In genomic region chr17:27469256-27469655, GRCh38 we compare ENCODE assay signal across 19 cellular contexts. TPM values are rescaled to one million over a fixed set of nuclear protein-coding genes. Genes with fewer than 3 reads are reported as not detected.
DNase-seq lines count a peak whose midpoint lies in the region; ATAC-seq and TF ChIP-seq lines count a peak whose summit lies in the region.
"Had no signal": no experiment of that assay in that cellular context is flagged by ENCODE, and none has a peak within 500 bp of the region (broad histone marks: within the 10 kb centered on the region; RNA-seq: fewer than 3 reads in every experiment).

No MANE protein-coding gene starts in this region.

- no peak overlapping the region for H3K4ac ChIP-seq in H9 (ENCODE audit: low read depth, low read length)

- no peak overlapping the region for H2AK5ac ChIP-seq in H9 (ENCODE audit: insufficient read length, low read length)

- H3K4me2 ChIP-seq in H9 (ENCODE audit: insufficient read depth, insufficient read length, low read length): no peak overlapping the region
- H3K4me2 ChIP-seq: PC-9 had no signal

- H3K4me3 Mint-ChIP-seq in activated T-cell treated with anti-CD3 and anti-CD28 coated beads, Interleukin-2, amount 50 U/mL, for 4 hours: no peak overlapping the region
- no peak overlapping the region for H3K4me3 Mint-ChIP-seq in H9
- H3K4me3 Mint-ChIP-seq in activated naive CD8-positive, alpha-beta T cell: peak overlapping the region; percentile 41
- H3K4me3 Mint-ChIP-seq: HFFc6, nephron had no signal

- no peak for TF ChIP-seq CTCF in H9 (conservative IDR thresholded peaks at IDR 0.05)

- H4K8ac ChIP-seq in H9 (replicated peaks; ENCODE audit: insufficient read length, low read depth, low read length): no peak overlapping the region

- no peaks in the 10 kb centered on the region for H3K9me3 ChIP-seq in H9 (ENCODE audit: control insufficient read depth, low read depth, low read length)

- H3K27me3 Mint-ChIP-seq in activated T-cell treated with anti-CD3 and anti-CD28 coated beads, Interleukin-2, amount 50 U/mL, for 4 hours (ENCODE audit: low read depth): no peaks in the 10 kb centered on the region
- H3K27me3 Mint-ChIP-seq in H9 (ENCODE audit: low read depth): no peaks in the 10 kb centered on the region
- H3K27me3 Mint-ChIP-seq in activated naive CD8-positive, alpha-beta T cell: no peaks in the 10 kb centered on the region
- H3K27me3 Mint-ChIP-seq: IgD-negative memory B cell had no signal

- H2BK120ac ChIP-seq in H9 (ENCODE audit: low read depth, low read length, poor library complexity, severe bottlenecking): no peak overlapping the region

- no peak overlapping the region for H3K23ac ChIP-seq in H9 (ENCODE audit: insufficient read length, low read depth, low read length)

- H3K27me3 ChIP-seq in H9 (ENCODE audit: insufficient read depth, low read length): no peaks in the 10 kb centered on the region

- H3K14ac ChIP-seq in H9 (ENCODE audit: insufficient read depth, low read length): no peak overlapping the region

- ATAC-seq in activated T-cell treated with anti-CD3 and anti-CD28 coated beads, Interleukin-2, amount 50 U/mL, for 4 hours: no peak
- ATAC-seq in GM18870 (IDR thresholded peaks at IDR 0.05; ENCODE audit: unreplicated experiment): no peak

- H3K4me1 Mint-ChIP-seq in activated T-cell treated with anti-CD3 and anti-CD28 coated beads, Interleukin-2, amount 50 U/mL, for 4 hours (ENCODE audit: low read depth): peaks cover 77% of the 10 kb centered on the region
- H3K4me1 Mint-ChIP-seq in H9: peaks cover 71 to 78% of the 10 kb centered on the region in 2 experiments
- peaks cover 76% of the 10 kb centered on the region for H3K4me1 Mint-ChIP-seq in activated naive CD8-positive, alpha-beta T cell (ENCODE audit: low read depth)

- intact Hi-C loops in posterior vena cava (cut with DNase I): no loop called here

- no peak overlapping the region for H2BK5ac ChIP-seq in H9 (ENCODE audit: insufficient read length, low read length)

- H3K79me2 ChIP-seq in H9 (ENCODE audit: insufficient read depth, low read length): peaks cover 7% of the 10 kb centered on the region; the same call in 1 of the 2 replicates

- no peak overlapping the region for H2BK12ac ChIP-seq in H9 (ENCODE audit: insufficient read length, low read depth, low read length)

- H3K27ac ChIP-seq in H9 (ENCODE audit: insufficient read length, low read depth, low read length): no peak overlapping the region
- H3K27ac ChIP-seq: C4-2B, PC-9 had no signal

- H3T11ph ChIP-seq in H9 (ENCODE audit: low read length): no peak overlapping the region

- no peaks in the 10 kb centered on the region for H3K9me3 Mint-ChIP-seq in activated T-cell treated with anti-CD3 and anti-CD28 coated beads, Interleukin-2, amount 50 U/mL, for 4 hours
- H3K9me3 Mint-ChIP-seq in H9: no peaks in the 10 kb centered on the region
- no peaks in the 10 kb centered on the region for H3K9me3 Mint-ChIP-seq in activated naive CD8-positive, alpha-beta T cell (ENCODE audit: low read depth)
- H3K9me3 Mint-ChIP-seq: HFFc6, IgD-negative memory B cell, nephron had no signal

- H3K4me1 ChIP-seq in H9 (ENCODE audit: insufficient read depth, low read length): peaks cover 15% of the 10 kb centered on the region

- no peak overlapping the region for H3K18ac ChIP-seq in H9 (ENCODE audit: insufficient read length, low read depth, low read length)

- H4K5ac ChIP-seq in H9 (ENCODE audit: insufficient read length, low read depth, low read length): no peak overlapping the region

- no CpG with 5 or more reads among the region's 7 CpGs for WGBS in H9 (ENCODE audit: extremely low coverage, insufficient read length, low lambda C conversion rate)

- no peak overlapping the region for H3K56ac ChIP-seq in H9 (ENCODE audit: insufficient read length, low read depth, low read length)

- H3K36me3 Mint-ChIP-seq in activated T-cell treated with anti-CD3 and anti-CD28 coated beads, Interleukin-2, amount 50 U/mL, for 4 hours (ENCODE audit: insufficient read depth): no peaks in the 10 kb centered on the region
- no peaks in the 10 kb centered on the region for H3K36me3 Mint-ChIP-seq in H9 (ENCODE audit: insufficient read depth in 1 of 3, low read depth in 3 of 3)
- H3K36me3 Mint-ChIP-seq in activated naive CD8-positive, alpha-beta T cell: peaks cover 4% of the 10 kb centered on the region
- H3K36me3 Mint-ChIP-seq: IgD-negative memory B cell had no signal

- H2AFZ ChIP-seq in H9 (ENCODE audit: low read length): no peak overlapping the region
- H2AFZ ChIP-seq: PC-9 had no signal

- peak overlapping the region; percentile 32 to 94 (median 53); a peak in 5 of 7 replicates for H3K27ac Mint-ChIP-seq in H9
- H3K27ac Mint-ChIP-seq in activated naive CD8-positive, alpha-beta T cell: peak overlapping the region; percentile 85
- H3K27ac Mint-ChIP-seq: HFFc6, nephron had no signal

- no peak overlapping the region for H2BK15ac ChIP-seq in H9 (ENCODE audit: low read depth, low read length)

- no peak overlapping the region for H4K91ac ChIP-seq in H9 (ENCODE audit: insufficient read length, low read depth, low read length)

- H2BK20ac ChIP-seq in H9 (ENCODE audit: low read depth, low read length, poor library complexity, severe bottlenecking): no peak overlapping the region

- no peak overlapping the region for H3K9ac ChIP-seq in H9 (ENCODE audit: extremely low read depth, insufficient read length, low read length)

- no peaks in the 10 kb centered on the region for H4K20me1 ChIP-seq in H9 (ENCODE audit: control insufficient read depth, insufficient read depth, insufficient read length)

- peaks cover 3% of the 10 kb centered on the region for H3K79me1 ChIP-seq in H9 (ENCODE audit: insufficient read depth, low read depth, low read length, poor library complexity, severe bottlenecking)

- peak; percentile 59 to 61 for DNase-seq in activated T-cell treated with anti-CD3 and anti-CD28 coated beads, Interleukin-2, amount 50 U/mL, for 48 hours
- DNase-seq in activated T-cell treated with anti-CD3 and anti-CD28 coated beads, Interleukin-2, amount 50 U/mL, for 4 hours: no peak
- no peak for DNase-seq in H9
- peak; percentile 32 for DNase-seq in posterior vena cava (ENCODE audit: low spot score)
- no peak for DNase-seq in NOMO-1 treated with DMSO at 0.1 percent for 48 hours (lab: John Stamatoyannopoulos, UW; ENCODE audit: unreplicated experiment)
- DNase-seq in NCI-H510A (lab: John Stamatoyannopoulos, UW): no peak
- DNase-seq: activated CD4-positive, CD25-positive, alpha-beta regulatory T cell; amygdala; caudate nucleus; HFFc6; NCI-H146; NCI-H82; PC-9; stimulated activated CD4-positive, alpha-beta T cell treated with anti-CD3 and anti-CD28 coated beads, Interleukin-2, amount 100 ng/mL, for 48 hours had no signal

- H3K23me2 ChIP-seq in H9 (ENCODE audit: insufficient read length, low read depth, low read length, poor library complexity, severe bottlenecking): no peaks in the 10 kb centered on the region

RNA-seq across cellular contexts. Expression of gene KSR1, which starts 13.0 kb away (rescaled TPM):
- total RNA-seq in activated T-cell treated with anti-CD3 and anti-CD28 coated beads, Interleukin-2, amount 50 U/mL, for 4 hours: 10 to 100 TPM; 52.1 to 63.5 (median 56.8) TPM
- total RNA-seq in H9 (2021) (43.5 and 44.9 TPM in 2 replicates), posterior vena cava (10 to 100 TPM; 30.3 to 35.5 TPM)

Comparison
In these comparisons a context has a peak if more than half of its experiments do, and no peak if none do; other contexts are left out.
1. DNase-seq: peak in activated T-cell treated with anti-CD3 and anti-CD28 coated beads, Interleukin-2, amount 50 U/mL, for 48 hours (2 of 2) and posterior vena cava (single experiment); none in activated T-cell treated with anti-CD3 and anti-CD28 coated beads, Interleukin-2, amount 50 U/mL, for 4 hours (single experiment), H9 (single experiment), NOMO-1 treated with DMSO at 0.1 percent for 48 hours (single experiment) and NCI-H510A (single experiment).